ENCODE assay signal across 25 cellular contexts in the genomic region with DNA sequence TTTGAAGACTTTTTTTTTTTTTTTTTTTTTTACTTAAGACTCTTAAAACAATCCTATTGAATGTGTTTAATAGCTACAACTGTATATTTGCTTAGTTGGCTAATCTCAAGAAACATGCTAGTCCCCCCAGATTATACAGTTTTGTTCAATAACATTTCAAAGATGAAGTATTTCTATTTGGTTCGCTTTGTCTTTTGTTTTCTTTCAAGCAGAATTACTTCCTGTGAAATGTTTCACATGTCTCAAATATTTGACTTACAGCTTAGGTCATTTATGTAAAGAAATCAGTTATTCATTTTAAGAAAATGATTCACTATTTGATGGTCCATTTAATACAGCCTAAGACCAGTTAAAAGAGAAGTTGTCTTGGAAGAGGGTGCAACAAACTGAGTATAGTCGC. TPM values are rescaled to one million over a fixed set of nuclear protein-coding genes. Genes with fewer than 3 reads are reported as not detected.
A peak's percentile ranks its signal among the peaks of the same experiment; 100 is the strongest.
DNase-seq lines count a peak whose midpoint lies in the region; ATAC-seq, FAIRE-seq and TF ChIP-seq lines count a peak whose summit lies in the region.
"Had no signal": no experiment of that assay in that cellular context is flagged by ENCODE, and none has a peak within 500 bp of the region (broad histone marks: within the 10 kb centered on the region; RNA-seq: fewer than 3 reads in every experiment).

No MANE protein-coding gene starts in this region.

- ATAC-seq in A549 (peak; percentile 42 to 54; a peak in 5 of 6 replicates), HG03095 (IDR thresholded peaks at IDR 0.05; ENCODE audit: unreplicated experiment) (no peak), GM19397 (IDR thresholded peaks at IDR 0.05; ENCODE audit: unreplicated experiment) (no peak)

- peak overlapping the region; percentile 74 for H3K4me2 ChIP-seq in A549
- H3K4me2 ChIP-seq: BLaER1, KMS-11 had no signal

- peaks cover 72% of the 10 kb centered on the region for H3K4me1 ChIP-seq in A549

- peak overlapping the region; percentile 88 to 90 for H3K27ac ChIP-seq in A549
- H3K27ac ChIP-seq in brain microvascular endothelial cell: peak overlapping the region; percentile 87
- H3K27ac ChIP-seq: BLaER1, heart right ventricle, KMS-11, thoracic aorta had no signal

- H3K9me3 ChIP-seq in A549: no peaks in the 10 kb centered on the region
- H3K9me3 ChIP-seq: BLaER1, heart right ventricle, thoracic aorta had no signal

- H3K36me3 ChIP-seq in brain microvascular endothelial cell (replicated peaks): no peaks in the 10 kb centered on the region
- H3K36me3 ChIP-seq: BLaER1, heart right ventricle, thoracic aorta had no signal

- POLR2A ChIA-PET in A549 (lab: Yijun Ruan, JAX): interaction anchor here (1.1 to 4.5 kb wide), 4 partner anchors 13 to 79 kb away, joined by 3 to 29 read pairs (median 8); a partner anchor contains a TSS

- 8% methylated on average over 2 of the region's 2 CpGs for WGBS in A549 (ENCODE audit: missing lambda C conversion rate)

- CTCF ChIA-PET in A549 (lab: Yijun Ruan, JAX): interaction anchor here (1.1 to 5.3 kb wide), 9 partner anchors 11 to 131 kb away, joined by 3 to 46 read pairs (median 7); a partner anchor contains a TSS

- DNase-seq in A549 (ENCODE audit: low read depth in 1 of 2, low spot score in 1 of 2) (peak in 1 of 2 experiments; percentile 75), NCI-H460 (ENCODE audit: extremely low read depth, low read depth) (peak; percentile 55), brain microvascular endothelial cell (no peak), kidney tubule cell (ENCODE audit: low spot score) (peak; percentile 52), NCI-H2081 treated with DMSO at 0.1 percent for 48 hours (lab: John Stamatoyannopoulos, UW) (no peak)
- no peak for DNase-seq in stimulated activated CD4-positive, alpha-beta T cell treated with anti-CD3 and anti-CD28 coated beads, Interleukin-12 subunit alpha, Interleukin-12 subunit beta, amount 100 ng/mL, for 4 hours
- DNase-seq: activated CD4-positive, alpha-beta T cell treated with anti-CD3 and anti-CD28 coated beads, Interleukin-2, amount 10 ng/mL, durations not matched to agents 24 days and 14 days; activated gamma-delta T cell; activated naive CD8-positive, alpha-beta T cell treated with anti-CD3 and anti-CD28 coated beads, Interleukin-2, amount 10 ng/mL, durations not matched to agents 7 days and 5 days; activated T-cell treated with anti-CD3 and anti-CD28 coated beads, Interleukin-2, amount 50 U/mL, for 24 hours; DMS79 treated with DMSO at 0.1 percent for 48 hours; effector CD4-positive, alpha-beta T cell; erythroblast; H7; heart right ventricle; left cardiac atrium; NCI-H1417 treated with DMSO at 0.1 percent for 48 hours; NCI-H2081; NCI-H345 had no signal

- no peaks in the 10 kb centered on the region for H3K27me3 ChIP-seq in brain microvascular endothelial cell (replicated peaks)
- H3K27me3 ChIP-seq: BLaER1, heart right ventricle had no signal

- TF ChIP-seq RAD21 in A549 (conservative IDR thresholded peaks at IDR 0.05 in 1 of 2, IDR thresholded peaks at IDR 0.05 in 1 of 2): no peak

- H3K4me3 ChIP-seq in A549: peak overlapping the region; percentile 9; the same call in 2 of the 3 replicates
- no peak overlapping the region for H3K4me3 ChIP-seq in brain microvascular endothelial cell (ENCODE audit: low read depth, low read length)
- H3K4me3 ChIP-seq: BLaER1, heart right ventricle, thoracic aorta had no signal

- TF ChIP-seq CTCF in A549 (IDR thresholded peaks at IDR 0.05): no peak
- no peak for TF ChIP-seq CTCF in brain microvascular endothelial cell (IDR thresholded peaks at IDR 0.05; ENCODE audit: low read depth, low read length, missing control alignments)

- FAIRE-seq in A549 (lab: Jason Lieb, UNC): no peak
- FAIRE-seq: HTR-8/SVneo had no signal

- in situ Hi-C loops in brain microvascular endothelial cell (cut with HindIII; ENCODE audit: low pct_ligation_motif_present, low sequenced_read_pairs): loop anchor here (25.0 kb wide), 1 partner anchor 122 kb away; a partner anchor contains a TSS

- TF ChIP-seq POLR2A in A549 (IDR thresholded peaks at IDR 0.05; ENCODE audit: low read length): no peak

- TF ChIP-seq EP300 in A549 (IDR thresholded peaks at IDR 0.05): peak in 1 of 2 experiments; percentile 40; a peak in 1 of 5 replicates

TF ChIP-seq in A549, 52 proteins besides CTCF, POLR2A, EP300 and RAD21:
- peak; percentile 78 for TF ChIP-seq MAFK (IDR thresholded peaks at IDR 0.05; ENCODE audit: partially characterized antibody)
- TF ChIP-seq SMC3 (IDR thresholded peaks at IDR 0.05): 0 out of 3 replicates have a peak, but pooled peaks have one; percentile 17
- TF ChIP-seq, protein P1, sequence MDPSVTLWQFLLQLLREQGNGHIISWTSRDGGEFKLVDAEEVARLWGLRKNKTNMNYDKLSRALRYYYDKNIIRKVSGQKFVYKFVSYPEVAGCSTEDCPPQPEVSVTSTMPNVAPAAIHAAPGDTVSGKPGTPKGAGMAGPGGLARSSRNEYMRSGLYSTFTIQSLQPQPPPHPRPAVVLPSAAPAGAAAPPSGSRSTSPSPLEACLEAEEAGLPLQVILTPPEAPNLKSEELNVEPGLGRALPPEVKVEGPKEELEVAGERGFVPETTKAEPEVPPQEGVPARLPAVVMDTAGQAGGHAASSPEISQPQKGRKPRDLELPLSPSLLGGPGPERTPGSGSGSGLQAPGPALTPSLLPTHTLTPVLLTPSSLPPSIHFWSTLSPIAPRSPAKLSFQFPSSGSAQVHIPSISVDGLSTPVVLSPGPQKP (IDR thresholded peaks at IDR 0.05; ENCODE audit: low read depth, low read length): no peak
- TF ChIP-seq CEBPB (IDR thresholded peaks at IDR 0.05): peak; percentile 4 to 39; a peak in 1 of 4 replicates
- peak; percentile 70 for TF ChIP-seq JUNB (IDR thresholded peaks at IDR 0.05)
- TF ChIP-seq, protein P2, sequence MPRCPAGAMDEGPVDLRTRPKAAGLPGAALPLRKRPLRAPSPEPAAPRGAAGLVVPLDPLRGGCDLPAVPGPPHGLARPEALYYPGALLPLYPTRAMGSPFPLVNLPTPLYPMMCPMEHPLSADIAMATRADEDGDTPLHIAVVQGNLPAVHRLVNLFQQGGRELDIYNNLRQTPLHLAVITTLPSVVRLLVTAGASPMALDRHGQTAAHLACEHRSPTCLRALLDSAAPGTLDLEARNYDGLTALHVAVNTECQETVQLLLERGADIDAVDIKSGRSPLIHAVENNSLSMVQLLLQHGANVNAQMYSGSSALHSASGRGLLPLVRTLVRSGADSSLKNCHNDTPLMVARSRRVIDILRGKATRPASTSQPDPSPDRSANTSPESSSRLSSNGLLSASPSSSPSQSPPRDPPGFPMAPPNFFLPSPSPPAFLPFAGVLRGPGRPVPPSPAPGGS (IDR thresholded peaks at IDR 0.05): 0 out of 3 replicates have a peak, but pooled peaks have one; percentile 36
- no peak for TF ChIP-seq RFX5 (IDR thresholded peaks at IDR 0.05)
- TF ChIP-seq GATA3 (IDR thresholded peaks at IDR 0.05; ENCODE audit: borderline replicate concordance): peak; percentile 51; the same call in 1 of the 2 replicates
- TF ChIP-seq, protein P3, sequence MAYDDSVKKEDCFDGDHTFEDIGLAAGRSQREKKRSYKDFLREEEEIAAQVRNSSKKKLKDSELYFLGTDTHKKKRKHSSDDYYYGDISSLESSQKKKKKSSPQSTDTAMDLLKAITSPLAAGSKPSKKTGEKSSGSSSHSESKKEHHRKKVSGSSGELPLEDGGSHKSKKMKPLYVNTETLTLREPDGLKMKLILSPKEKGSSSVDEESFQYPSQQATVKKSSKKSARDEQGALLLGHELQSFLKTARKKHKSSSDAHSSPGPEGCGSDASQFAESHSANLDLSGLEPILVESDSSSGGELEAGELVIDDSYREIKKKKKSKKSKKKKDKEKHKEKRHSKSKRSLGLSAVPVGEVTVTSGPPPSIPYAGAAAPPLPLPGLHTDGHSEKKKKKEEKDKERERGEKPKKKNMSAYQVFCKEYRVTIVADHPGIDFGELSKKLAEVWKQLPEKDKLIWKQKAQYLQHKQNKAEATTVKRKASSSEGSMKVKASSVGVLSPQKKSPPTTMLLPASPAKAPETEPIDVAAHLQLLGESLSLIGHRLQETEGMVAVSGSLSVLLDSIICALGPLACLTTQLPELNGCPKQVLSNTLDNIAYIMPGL (CRISPR knock-in tag; IDR thresholded peaks at IDR 0.05; ENCODE audit: borderline replicate concordance): no peak
- TF ChIP-seq, protein P4, sequence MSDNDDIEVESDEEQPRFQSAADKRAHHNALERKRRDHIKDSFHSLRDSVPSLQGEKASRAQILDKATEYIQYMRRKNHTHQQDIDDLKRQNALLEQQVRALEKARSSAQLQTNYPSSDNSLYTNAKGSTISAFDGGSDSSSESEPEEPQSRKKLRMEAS (IDR thresholded peaks at IDR 0.05): peak; percentile 23; the same call in 1 of the 2 replicates
- TF ChIP-seq FOSL2 (IDR thresholded peaks at IDR 0.05): peak; percentile 55; the same call in 1 of the 2 replicates
- TF ChIP-seq FOSL2 (CRISPR knock-in tag; IDR thresholded peaks at IDR 0.05): peak; percentile 68
- no peak for TF ChIP-seq ZNF302 (CRISPR knock-in tag; IDR thresholded peaks at IDR 0.05)
- no peak for TF ChIP-seq CBX2 (IDR thresholded peaks at IDR 0.05; ENCODE audit: borderline replicate concordance, low read depth)

RNA-seq across cellular contexts. Expression of a gene that starts 12.8 kb away (rescaled TPM):
- polyA plus RNA-seq in A549 (2011; rRNA removed) (162 and 208 TPM in 2 replicates), A549 (2017; fragmentation: RNase III; extraction: RNeasy Plus Mini Kit Qiagen cat#74134 plus additional on column Dnase treatment) (142 to 159 TPM (median 143 TPM) in 3 replicates)
- polyA plus RNA-seq in A549 (2012; cell fraction: cytosol; rRNA removed): 66.5 and 67.3 TPM in 2 replicates
- 349 and 365 TPM in 2 replicates for polyA plus RNA-seq in A549 (2012; cell fraction: nucleus; rRNA removed)
- polyA minus RNA-seq in A549 (2011; rRNA and poly(A)+ RNA removed): 395 and 408 TPM in 2 replicates
- 144 and 146 TPM in 2 replicates for total RNA-seq in NCI-H460 (2014; rRNA removed; shearing (Covaris generic))
- polyA plus RNA-seq in NCI-H460 (2014; cell fraction: nucleus; rRNA removed): 96.9 and 160 TPM in 2 replicates
- total RNA-seq: activated CD4-positive, alpha-beta T cell treated with anti-CD3 and anti-CD28 coated beads, Interleukin-2, amount 10 ng/mL, durations not matched to agents 24 days and 14 days; activated naive CD8-positive, alpha-beta T cell treated with anti-CD3 and anti-CD28 coated beads, Interleukin-2, amount 10 ng/mL, durations not matched to agents 7 days and 5 days had no signal

Comparison
In these comparisons a context has a peak if more than half of its experiments do, and no peak if none do; other contexts are left out.
1. ATAC-seq: peak in A549 (2 of 2); none in HG03095 (single experiment) and GM19397 (single experiment).
2. DNase-seq: peak in NCI-H460 (single experiment) and kidney tubule cell (single experiment); none in brain microvascular endothelial cell (single experiment), NCI-H2081 treated with DMSO at 0.1 percent for 48 hours (single experiment) and stimulated activated CD4-positive, alpha-beta T cell treated with anti-CD3 and anti-CD28 coated beads, Interleukin-12 subunit alpha, Interleukin-12 subunit beta, amount 100 ng/mL, for 4 hours (single experiment).